Comparison of ENCODE assay signal across 1 cellular context in genomic region chr2:119749405-119750066, GRCh38.
TF ChIP-seq lines count a peak whose summit lies in the region.

No MANE protein-coding gene starts in this region.

TF ChIP-seq in IMR-90, 13 proteins besides CTCF, POLR2A, EP300 and RAD21:
- no peak for TF ChIP-seq MAFK (IDR thresholded peaks at IDR 0.05; ENCODE audit: low read depth, low read length)
- 0 out of 2 replicates have a peak, but pooled peaks have one; percentile 43 for TF ChIP-seq FOS (IDR thresholded peaks at IDR 0.05; ENCODE audit: low read depth, low read length)
- TF ChIP-seq NFE2L2 (IDR thresholded peaks at IDR 0.05; ENCODE audit: low read depth, low read length), result no peak
